1 cellular context compared by ENCODE assay signal in genomic region chr12:28021704-28022103, GRCh38.
TF ChIP-seq lines count a peak whose summit lies in the region.

No MANE protein-coding gene starts in this region.

TF ChIP-seq in HepG2, 621 proteins besides CTCF, POLR2A, EP300 and RAD21 (continued from another document and continues in another):
- TF ChIP-seq PLRG1 (conservative IDR thresholded peaks at IDR 0.05): no peak
- TF ChIP-seq RELA (CRISPR knock-in tag; IDR thresholded peaks at IDR 0.05): no peak
- TF ChIP-seq ZNF441 (CRISPR knock-in tag; IDR thresholded peaks at IDR 0.05; ENCODE audit: borderline replicate concordance): no peak
- TF ChIP-seq ZBTB39 (CRISPR knock-in tag; IDR thresholded peaks at IDR 0.05): no peak
- no peak for TF ChIP-seq GFI1 (CRISPR knock-in tag; IDR thresholded peaks at IDR 0.05; ENCODE audit: borderline replicate concordance)
- TF ChIP-seq ZNF431 (CRISPR knock-in tag; IDR thresholded peaks at IDR 0.05; ENCODE audit: borderline replicate concordance, low read depth): no peak
- TF ChIP-seq ARHGAP35 (CRISPR knock-in tag; IDR thresholded peaks at IDR 0.05; ENCODE audit: borderline replicate concordance): no peak
- no peak for TF ChIP-seq ZNF549 (CRISPR knock-in tag; IDR thresholded peaks at IDR 0.05)
- no peak for TF ChIP-seq ZNF572 (CRISPR knock-in tag; IDR thresholded peaks at IDR 0.05)
- no peak for TF ChIP-seq ZBTB2 (CRISPR knock-in tag; IDR thresholded peaks at IDR 0.05; ENCODE audit: low read depth)
- TF ChIP-seq GZF1 (CRISPR knock-in tag; IDR thresholded peaks at IDR 0.05): no peak
- TF ChIP-seq NBN (conservative IDR thresholded peaks at IDR 0.05): no peak
- 0 out of 2 replicates have a peak, but pooled peaks have one; percentile 26 for TF ChIP-seq ELF3 (CRISPR knock-in tag; IDR thresholded peaks at IDR 0.05)
- no peak for TF ChIP-seq ZNF615 (CRISPR knock-in tag; IDR thresholded peaks at IDR 0.05; ENCODE audit: borderline replicate concordance)
- TF ChIP-seq ZNF414 (CRISPR knock-in tag; IDR thresholded peaks at IDR 0.05): no peak
- peak; percentile 73 for TF ChIP-seq NR2C2 (CRISPR knock-in tag; IDR thresholded peaks at IDR 0.05; ENCODE audit: borderline replicate concordance)
- TF ChIP-seq ATF3 (CRISPR knock-in tag; IDR thresholded peaks at IDR 0.05): no peak
- TF ChIP-seq DMTF1 (CRISPR knock-in tag; IDR thresholded peaks at IDR 0.05): no peak
- TF ChIP-seq CBX1 (IDR thresholded peaks at IDR 0.05; ENCODE audit: low read depth): no peak
- peak; percentile 82; the same call in 1 of the 2 replicates for TF ChIP-seq JUNB (CRISPR knock-in tag; IDR thresholded peaks at IDR 0.05; ENCODE audit: borderline replicate concordance)
- no peak for TF ChIP-seq ZNF512B (CRISPR knock-in tag; IDR thresholded peaks at IDR 0.05; ENCODE audit: borderline replicate concordance)
- no peak for TF ChIP-seq ZNF687 (CRISPR knock-in tag; IDR thresholded peaks at IDR 0.05)
- no peak for TF ChIP-seq PLSCR1 (CRISPR knock-in tag; IDR thresholded peaks at IDR 0.05; ENCODE audit: borderline replicate concordance)
- no peak for TF ChIP-seq CENPT (CRISPR knock-in tag; IDR thresholded peaks at IDR 0.05; ENCODE audit: low read depth)
- TF ChIP-seq ZNF496 (CRISPR knock-in tag; IDR thresholded peaks at IDR 0.05; ENCODE audit: insufficient replicate concordance): no peak
- no peak for TF ChIP-seq ZNF850 (CRISPR knock-in tag; conservative IDR thresholded peaks at IDR 0.05)
- no peak for TF ChIP-seq REL (CRISPR knock-in tag; conservative IDR thresholded peaks at IDR 0.05)
- TF ChIP-seq NFKBIZ (CRISPR knock-in tag; IDR thresholded peaks at IDR 0.05): 0 out of 2 replicates have a peak, but pooled peaks have one; percentile 32
- no peak for TF ChIP-seq TOE1 (CRISPR knock-in tag; IDR thresholded peaks at IDR 0.05)
- no peak for TF ChIP-seq GTF2F1 (IDR thresholded peaks at IDR 0.05; ENCODE audit: low read length)
- no peak for TF ChIP-seq TOPORS (CRISPR knock-in tag; IDR thresholded peaks at IDR 0.05)
- no peak for TF ChIP-seq PAWR (CRISPR knock-in tag; IDR thresholded peaks at IDR 0.05; ENCODE audit: borderline replicate concordance)
- TF ChIP-seq RBM39 (IDR thresholded peaks at IDR 0.05; ENCODE audit: low read depth, low read length, poor library complexity, severe bottlenecking): no peak
- no peak for TF ChIP-seq IKZF4 (CRISPR knock-in tag; IDR thresholded peaks at IDR 0.05; ENCODE audit: borderline replicate concordance, low read depth, not compliant biosample characterization)
- no peak for TF ChIP-seq TCF7L2 (IDR thresholded peaks at IDR 0.05; ENCODE audit: low read depth, low read length)
- TF ChIP-seq FOSL1 (CRISPR knock-in tag; IDR thresholded peaks at IDR 0.05; ENCODE audit: borderline replicate concordance): peak; percentile 83
- TF ChIP-seq ONECUT2 (CRISPR knock-in tag; IDR thresholded peaks at IDR 0.05): peak; percentile 73
- no peak for TF ChIP-seq ZFP62 (CRISPR knock-in tag; IDR thresholded peaks at IDR 0.05)
- TF ChIP-seq RCOR2 (CRISPR knock-in tag; IDR thresholded peaks at IDR 0.05): no peak
- no peak for TF ChIP-seq ATRX (CRISPR knock-in tag; IDR thresholded peaks at IDR 0.05; ENCODE audit: borderline replicate concordance)
- TF ChIP-seq TRIM22 (IDR thresholded peaks at IDR 0.05): no peak
- peak; percentile 80 for TF ChIP-seq TCF7 (IDR thresholded peaks at IDR 0.05; ENCODE audit: low read depth)
- 0 out of 2 replicates have a peak, but pooled peaks have one; percentile 39 for TF ChIP-seq CREB1 (IDR thresholded peaks at IDR 0.05)
- peak; percentile 34; the same call in 1 of the 2 replicates for TF ChIP-seq CREB1 (CRISPR knock-in tag; IDR thresholded peaks at IDR 0.05)
- TF ChIP-seq NR1H2 (CRISPR knock-in tag; IDR thresholded peaks at IDR 0.05; ENCODE audit: borderline replicate concordance, low read depth): no peak
- no peak for TF ChIP-seq ZBTB7B (CRISPR knock-in tag; IDR thresholded peaks at IDR 0.05)
- TF ChIP-seq STAT6 (CRISPR knock-in tag; IDR thresholded peaks at IDR 0.05; ENCODE audit: borderline replicate concordance): no peak
- TF ChIP-seq ETV6 (CRISPR knock-in tag; conservative IDR thresholded peaks at IDR 0.05): no peak
